21 cellular contexts compared by ENCODE assay signal in genomic region chr3:125281411-125281810, GRCh38.
DNase-seq lines count a peak whose midpoint lies in the region; FAIRE-seq and TF ChIP-seq lines count a peak whose summit lies in the region.
"Had no signal": no experiment of that assay in that cellular context is flagged by ENCODE, and none has a peak within 500 bp of the region (broad histone marks: within the 10 kb centered on the region; RNA-seq: fewer than 3 reads in every experiment).

No MANE protein-coding gene starts in this region.

- H4K20me1 ChIP-seq in endothelial cell of umbilical vein (replicated peaks; ENCODE audit: control insufficient read depth, extremely low read depth, insufficient read depth, low read length): no peaks in the 10 kb centered on the region

- dilution Hi-C loops in endothelial cell of umbilical vein (cut with MboI; ENCODE audit: extremely low pct_ligation_motif_present, low sequenced_read_pairs): no loop called here

- H3K27me3 ChIP-seq in HUES48 (ENCODE audit: control insufficient read depth, insufficient read depth, low read length): no peaks in the 10 kb centered on the region
- H3K27me3 ChIP-seq in endothelial cell of umbilical vein (ENCODE audit: control insufficient read depth in 2 of 2, insufficient read depth in 2 of 2, low read length in 2 of 2): no peaks in the 10 kb centered on the region
- no peaks in the 10 kb centered on the region for H3K27me3 ChIP-seq in esophagus squamous epithelium
- H3K27me3 ChIP-seq: foreskin keratinocyte, ovary, transverse colon had no signal

- peaks cover 44% of the 10 kb centered on the region for H3K4me1 ChIP-seq in HUES48 (ENCODE audit: control insufficient read depth, insufficient read depth, low read length)
- H3K4me1 ChIP-seq in endothelial cell of umbilical vein (ENCODE audit: control insufficient read depth, extremely low read depth, insufficient read depth, low read length): peaks cover 9% of the 10 kb centered on the region
- H3K4me1 ChIP-seq in esophagus squamous epithelium: peaks cover 0 to 6% (median 0%) of the 10 kb centered on the region in 3 donors
- H3K4me1 ChIP-seq: foreskin keratinocyte had no signal

- FAIRE-seq in endothelial cell of umbilical vein (lab: Jason Lieb, UNC): no peak
- FAIRE-seq: K562 had no signal

- H3K27ac ChIP-seq in HUES48 (ENCODE audit: low read depth, low read length) (peak overlapping the region; percentile 62), SK-N-MC (peak overlapping the region; percentile 77), endothelial cell of umbilical vein (ENCODE audit: insufficient read depth, low read depth, low read length) (peak overlapping the region; percentile 12), esophagus squamous epithelium (no peak overlapping the region)
- H3K27ac ChIP-seq: foreskin keratinocyte, ovary, transverse colon had no signal

- DNase-seq in SK-N-MC (ENCODE audit: low read depth, low spot score): no peak
- no peak for DNase-seq in endothelial cell of umbilical vein (ENCODE audit: low read depth, low spot score)
- peak; percentile 4 for DNase-seq in putamen (ENCODE audit: low spot score)
- no peak for DNase-seq in esophagus squamous epithelium (lab: John Stamatoyannopoulos, UW)
- DNase-seq in NCI-H1048 (lab: John Stamatoyannopoulos, UW): no peak
- DNase-seq in HuH-7 (ENCODE audit: low spot score): no peak
- no peak for DNase-seq in stimulated activated CD4-positive, alpha-beta T cell treated with anti-CD3 and anti-CD28 coated beads, Interleukin-2, amount 100 ng/mL, for 24 hours
- DNase-seq: aorta; CD4-positive, alpha-beta memory T cell; immature natural killer cell; MM.1S; natural killer cell; NCI-H1436 treated with DMSO at 0.1 percent for 48 hours; NCI-H748 treated with DMSO at 0.1 percent for 48 hours; ovary; stimulated activated CD4-positive, alpha-beta T cell treated with anti-CD3 and anti-CD28 coated beads, Interleukin-15, amount 100 ng/mL, for 24 hours; T-helper 9 cell; transverse colon had no signal

- CTCF ChIA-PET in endothelial cell of umbilical vein (lab: Charles Lee): interaction anchor here (1.3 to 1.8 kb wide), 2 partner anchors 8 to 30 kb away, joined by 4 to 9 read pairs; no protein-coding TSS in a partner anchor

- WGBS in esophagus squamous epithelium, 2 donors: 17 to 70% methylated on average over 1 of the region's 1 CpG

- no peaks in the 10 kb centered on the region for H3K9me1 ChIP-seq in endothelial cell of umbilical vein (replicated peaks; ENCODE audit: control insufficient read depth, extremely low read depth, insufficient read depth, low read length)

- intact Hi-C loops in endothelial cell of umbilical vein (cut with micrococcal nuclease) (no loop called here), esophagus squamous epithelium (cut with DNase I) (loop anchor here (10.0 kb wide), 1 partner anchor 497 kb away; no protein-coding TSS in a partner anchor)

- 0 out of 2 replicates have a peak, but pooled peaks cover 3% of the 10 kb centered on the region for H3K36me3 ChIP-seq in HUES48 (ENCODE audit: control insufficient read depth, insufficient read depth, low read length)
- peaks cover 14% of the 10 kb centered on the region for H3K36me3 ChIP-seq in SK-N-MC (ENCODE audit: insufficient read depth, low read length)
- H3K36me3 ChIP-seq in endothelial cell of umbilical vein (ENCODE audit: control insufficient read depth in 2 of 2, extremely low read depth in 1 of 2, insufficient read depth in 2 of 2, low read length in 2 of 2): peaks cover 0 to 2% of the 10 kb centered on the region in 2 experiments
- peaks cover 0 to 30% (median 0%) of the 10 kb centered on the region in 3 donors for H3K36me3 ChIP-seq in esophagus squamous epithelium
- H3K36me3 ChIP-seq: ovary had no signal

- TF ChIP-seq POLR2A in endothelial cell of umbilical vein (IDR thresholded peaks at IDR 0.05; ENCODE audit: low read depth, low read length): no peak
- TF ChIP-seq POLR2A in esophagus squamous epithelium (IDR thresholded peaks at IDR 0.05): no peak

- peak overlapping the region; percentile 21 for H3K4me2 ChIP-seq in endothelial cell of umbilical vein (ENCODE audit: insufficient read depth, low read length)

- H3K9me3 ChIP-seq in HUES48 (ENCODE audit: control insufficient read depth, insufficient read depth, low read length) (no peaks in the 10 kb centered on the region), SK-N-MC (ENCODE audit: low read depth, low read length) (no peaks in the 10 kb centered on the region), endothelial cell of umbilical vein (replicated peaks; ENCODE audit: control insufficient read depth, insufficient read depth, low read length) (no peaks in the 10 kb centered on the region), esophagus squamous epithelium (no peaks in the 10 kb centered on the region)
- H3K9me3 ChIP-seq: ovary, transverse colon had no signal

- no TSS peak for BruUV-seq in endothelial cell of umbilical vein (replicated peaks; lab: Mats Ljungman, UMichigan)

- POLR2A ChIA-PET in endothelial cell of umbilical vein (lab: Charles Lee): no interaction called here

- H3K79me2 ChIP-seq in endothelial cell of umbilical vein (ENCODE audit: control insufficient read depth, insufficient read depth, low read length): peaks cover 12% of the 10 kb centered on the region

- H3K4me3 ChIP-seq in HUES48 (ENCODE audit: low read depth, low read length): no peak overlapping the region
- no peak overlapping the region for H3K4me3 ChIP-seq in SK-N-MC
- H3K4me3 ChIP-seq in endothelial cell of umbilical vein (replicated peaks in 1 of 3; ENCODE audit: insufficient read depth in 1 of 3, low read depth in 1 of 3, low read length in 3 of 3): no peak overlapping the region
- no peak overlapping the region for H3K4me3 ChIP-seq in esophagus squamous epithelium
- H3K4me3 ChIP-seq: K562, ovary, transverse colon had no signal

- H2AFZ ChIP-seq in endothelial cell of umbilical vein (ENCODE audit: low read depth, low read length): no peak overlapping the region

- no peak overlapping the region for H3K9ac ChIP-seq in HUES48 (ENCODE audit: low read depth, low read length)
- no peak overlapping the region for H3K9ac ChIP-seq in SK-N-MC (ENCODE audit: insufficient read length)
- no peak overlapping the region for H3K9ac ChIP-seq in endothelial cell of umbilical vein (replicated peaks; ENCODE audit: extremely low read depth, insufficient read depth, low read length)

- TF ChIP-seq CTCF in endothelial cell of umbilical vein (IDR thresholded peaks at IDR 0.05; ENCODE audit: extremely low read depth in 1 of 2, insufficient read depth in 1 of 2, low read depth in 1 of 2, low read length in 2 of 2) (no peak), esophagus squamous epithelium (IDR thresholded peaks at IDR 0.05) (no peak)

TF ChIP-seq in endothelial cell of umbilical vein, 7 proteins besides CTCF, POLR2A, EP300 and RAD21:
- no peak for TF ChIP-seq FOS (IDR thresholded peaks at IDR 0.05; ENCODE audit: borderline replicate concordance, insufficient read depth, low read length)
- no peak for TF ChIP-seq GATA2 (IDR thresholded peaks at IDR 0.05; ENCODE audit: insufficient read depth, insufficient read length, low read depth, low read length)
- no peak for TF ChIP-seq MAX (IDR thresholded peaks at IDR 0.05; ENCODE audit: insufficient read depth, insufficient read length)
- TF ChIP-seq EZH2 (IDR thresholded peaks at IDR 0.05; ENCODE audit: borderline replicate concordance, low read depth, low read length, severe bottlenecking): no peak
- no peak for TF ChIP-seq JUN (IDR thresholded peaks at IDR 0.05; ENCODE audit: borderline replicate concordance, insufficient read depth, insufficient read length, low read depth)

Comparison
In these comparisons a context has a peak if more than half of its experiments do, and no peak if none do; other contexts are left out.
1. H3K27ac ChIP-seq: peak in HUES48 (single experiment), SK-N-MC (single experiment) and endothelial cell of umbilical vein (single experiment); none in esophagus squamous epithelium (0 of 4).